In genomic region chr12:1773937-1774655, GRCh38 we compare ENCODE assay signal across 16 cellular contexts. TPM values are rescaled to one million over a fixed set of nuclear protein-coding genes. Genes with fewer than 3 reads are reported as not detected.
A peak's percentile ranks its signal among the peaks of the same experiment; 100 is the strongest.
DNase-seq lines count a peak whose midpoint lies in the region; ATAC-seq, FAIRE-seq and TF ChIP-seq lines count a peak whose summit lies in the region.
"Had no signal": no experiment of that assay in that cellular context is flagged by ENCODE, and none has a peak within 500 bp of the region (broad histone marks: within the 10 kb centered on the region; RNA-seq: fewer than 3 reads in every experiment).

No MANE protein-coding gene starts in this region.

- H3K27ac Mint-ChIP-seq in WTC11 = peak overlapping the region; percentile 66; the same call in 1 of the 2 replicates
- H3K27ac Mint-ChIP-seq: activated CD4-positive, alpha-beta T cell treated with anti-CD3 and anti-CD28 coated beads, Interleukin-2, amount 10 ng/mL, durations not matched to agents 24 days and 14 days; GM23338 had no signal

- CTCF ChIA-PET in WTC11 (lab: Charles Lee) = no interaction called here

- intact Hi-C loops in gastrocnemius medialis (cut with DNase I; ENCODE audit: low total_unique reads) = no loop called here

- DNase-seq in GM12892 (ENCODE audit: insufficient read length) = no peak
- no peak for DNase-seq in WTC11 (ENCODE audit: low spot score)
- DNase-seq in inferior parietal cortex (ENCODE audit: extremely low spot score) = peak; percentile 38
- peak; percentile 75 to 79 for DNase-seq in gastrocnemius medialis
- DNase-seq in OCI-M1 (lab: John Stamatoyannopoulos, UW) = no peak
- DNase-seq in hepatic stellate cell (ENCODE audit: low spot score) = no peak
- DNase-seq in NCI-H2227 (lab: John Stamatoyannopoulos, UW; ENCODE audit: unreplicated experiment) = no peak
- DNase-seq: activated CD4-positive, alpha-beta T cell treated with anti-CD3 and anti-CD28 coated beads, Interleukin-2, amount 10 ng/mL, durations not matched to agents 24 days and 14 days; cerebellar nuclear complex; COR-L47; NCI-H82; stomach had no signal

- TF ChIP-seq CTCF in WTC11 (IDR thresholded peaks at IDR 0.05) = no peak
- TF ChIP-seq CTCF in gastrocnemius medialis (IDR thresholded peaks at IDR 0.05 in 4 of 5, conservative IDR thresholded peaks at IDR 0.05 in 1 of 5) = no peak

- H3K9me3 ChIP-seq in gastrocnemius medialis = no peaks in the 10 kb centered on the region
- H3K9me3 ChIP-seq: stomach had no signal

- in situ Hi-C loops in gastrocnemius medialis (cut with MboI; ENCODE audit: low sequenced_read_pairs in 4 of 4) = no loop called here

- no peak overlapping the region for H3K4me3 Mint-ChIP-seq in WTC11
- H3K4me3 Mint-ChIP-seq: activated CD4-positive, alpha-beta T cell treated with anti-CD3 and anti-CD28 coated beads, Interleukin-2, amount 10 ng/mL, durations not matched to agents 24 days and 14 days; GM23338 had no signal

- POLR2A ChIA-PET in WTC11 (lab: Charles Lee) = no interaction called here

- peaks cover 26% of the 10 kb centered on the region for H3K4me1 Mint-ChIP-seq in WTC11

- H3K27ac ChIP-seq in gastrocnemius medialis = peak overlapping the region; percentile 77 to 84 (median 82)
- H3K27ac ChIP-seq: stomach had no signal

- peak overlapping the region in 2 of 4 donors; percentile 6 to 42 for H3K4me3 ChIP-seq in gastrocnemius medialis
- H3K4me3 ChIP-seq: GM23338, stomach had no signal

- H3K36me3 Mint-ChIP-seq in WTC11 = peaks cover 7% of the 10 kb centered on the region; the same call in 1 of the 2 replicates

- no peaks in the 10 kb centered on the region for H3K27me3 ChIP-seq in gastrocnemius medialis
- H3K27me3 ChIP-seq: stomach had no signal

- peak; percentile 5 for FAIRE-seq in GM12892 (lab: Jason Lieb, UNC)

- H3K36me3 ChIP-seq in gastrocnemius medialis = no peaks in the 10 kb centered on the region

- no peak for TF ChIP-seq POLR2A in GM12892 (IDR thresholded peaks at IDR 0.05; ENCODE audit: low read depth, low read length)
- no peak for TF ChIP-seq POLR2A in gastrocnemius medialis (IDR thresholded peaks at IDR 0.05)

- peaks cover 42 to 57% of the 10 kb centered on the region in 2 donors for H3K4me1 ChIP-seq in gastrocnemius medialis

- no peaks in the 10 kb centered on the region for H3K9me3 Mint-ChIP-seq in WTC11
- H3K9me3 Mint-ChIP-seq: activated CD4-positive, alpha-beta T cell treated with anti-CD3 and anti-CD28 coated beads, Interleukin-2, amount 10 ng/mL, durations not matched to agents 24 days and 14 days; GM23338 had no signal

- H3K27me3 Mint-ChIP-seq in WTC11 (ENCODE audit: low read depth) = no peaks in the 10 kb centered on the region
- H3K27me3 Mint-ChIP-seq: activated CD4-positive, alpha-beta T cell treated with anti-CD3 and anti-CD28 coated beads, Interleukin-2, amount 10 ng/mL, durations not matched to agents 24 days and 14 days had no signal

- ATAC-seq in WTC11 (no peak), gastrocnemius medialis (peak; percentile 98 to 99), esophagus mucosa (no peak)
- ATAC-seq: GM23338 had no signal

TF ChIP-seq in WTC11, 78 proteins besides CTCF, POLR2A, EP300 and RAD21:
- TF ChIP-seq E2F5 (CRISPR knock-in tag; IDR thresholded peaks at IDR 0.05) = no peak

RNA-seq across cellular contexts. Expression of gene LRTM2, which starts 46.3 kb away (rescaled TPM):
- not detected for polyA plus RNA-seq in GM12892 (2012; ENCODE audit: missing spikeins)
- 0.30 to 0.66 TPM (median 0.34 TPM) in 3 replicates for total RNA-seq in WTC11 (2021)
- not detected for total RNA-seq in gastrocnemius medialis
- total RNA-seq in esophagus mucosa = not detected
- total RNA-seq: fibroblast of lung, GM23338, omental fat pad, stomach had no signal
- polyA plus RNA-seq: fibroblast of lung had no signal

Comparison
In these comparisons a context has a peak if more than half of its experiments do, and no peak if none do; other contexts are left out.
1. DNase-seq: peak in inferior parietal cortex (single experiment) and gastrocnemius medialis (2 of 2); none in GM12892 (single experiment), WTC11 (single experiment), OCI-M1 (single experiment), hepatic stellate cell (single experiment) and NCI-H2227 (single experiment).
2. ATAC-seq: peak in gastrocnemius medialis (2 of 2); none in WTC11 (single experiment) and esophagus mucosa (single experiment).